ENCODE assay signal across 1 cellular context in the genomic region with DNA sequence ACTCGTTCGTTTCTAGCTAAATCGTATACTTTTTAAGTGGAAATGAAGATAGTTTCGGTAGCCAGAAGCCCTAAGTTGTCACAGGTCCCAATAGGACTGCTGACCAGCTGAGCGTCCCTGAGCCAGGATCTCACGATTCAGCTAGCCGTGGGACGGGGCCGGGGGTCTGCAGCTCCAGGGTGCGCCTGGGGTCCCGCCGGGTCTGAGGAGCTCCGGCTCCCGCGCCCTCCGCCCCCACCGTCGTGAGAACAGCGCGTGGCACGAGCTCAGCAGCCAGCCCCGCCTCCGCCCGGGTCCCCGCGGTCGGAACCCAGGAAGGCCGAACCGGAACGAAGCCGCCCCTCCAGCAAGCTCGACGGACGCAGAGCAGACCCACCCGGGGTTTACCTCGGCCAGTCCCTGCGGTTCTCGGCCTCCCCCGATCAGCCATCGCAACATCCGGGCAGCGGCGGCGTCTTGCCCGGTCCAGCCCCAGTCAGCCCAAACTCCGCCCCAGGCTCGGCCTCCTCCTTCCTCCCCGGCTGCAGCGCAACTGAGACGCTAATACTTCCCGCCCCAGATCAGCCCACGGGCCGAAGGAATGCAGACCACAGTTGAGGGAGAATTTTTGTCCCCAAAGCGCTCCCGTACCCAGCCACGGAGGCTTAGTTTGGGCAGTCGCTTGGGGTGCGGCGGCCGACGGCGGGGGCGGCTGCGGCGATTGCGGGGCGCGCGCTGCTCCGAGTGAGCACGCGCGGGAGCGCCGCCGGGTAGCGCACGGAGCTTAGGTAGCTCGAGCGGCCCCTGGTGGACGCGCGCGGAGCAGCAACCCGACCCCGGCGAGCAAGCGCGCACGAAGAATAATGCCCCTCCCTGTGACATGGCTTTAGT.
TF ChIP-seq lines count a peak whose summit lies in the region.

A gene with protein sequence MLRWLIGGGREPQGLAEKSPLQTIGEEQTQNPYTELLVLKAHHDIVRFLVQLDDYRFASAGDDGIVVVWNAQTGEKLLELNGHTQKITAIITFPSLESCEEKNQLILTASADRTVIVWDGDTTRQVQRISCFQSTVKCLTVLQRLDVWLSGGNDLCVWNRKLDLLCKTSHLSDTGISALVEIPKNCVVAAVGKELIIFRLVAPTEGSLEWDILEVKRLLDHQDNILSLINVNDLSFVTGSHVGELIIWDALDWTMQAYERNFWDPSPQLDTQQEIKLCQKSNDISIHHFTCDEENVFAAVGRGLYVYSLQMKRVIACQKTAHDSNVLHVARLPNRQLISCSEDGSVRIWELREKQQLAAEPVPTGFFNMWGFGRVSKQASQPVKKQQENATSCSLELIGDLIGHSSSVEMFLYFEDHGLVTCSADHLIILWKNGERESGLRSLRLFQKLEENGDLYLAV (minus strand): TSS at position 534 of the 870 bp plus-strand sequence. CDS start 96 bp downstream, at position 438.

TF ChIP-seq in HepG2, 621 proteins besides CTCF, POLR2A, EP300 and RAD21 (continued from another document and continues in another):
- TF ChIP-seq, protein P1, sequence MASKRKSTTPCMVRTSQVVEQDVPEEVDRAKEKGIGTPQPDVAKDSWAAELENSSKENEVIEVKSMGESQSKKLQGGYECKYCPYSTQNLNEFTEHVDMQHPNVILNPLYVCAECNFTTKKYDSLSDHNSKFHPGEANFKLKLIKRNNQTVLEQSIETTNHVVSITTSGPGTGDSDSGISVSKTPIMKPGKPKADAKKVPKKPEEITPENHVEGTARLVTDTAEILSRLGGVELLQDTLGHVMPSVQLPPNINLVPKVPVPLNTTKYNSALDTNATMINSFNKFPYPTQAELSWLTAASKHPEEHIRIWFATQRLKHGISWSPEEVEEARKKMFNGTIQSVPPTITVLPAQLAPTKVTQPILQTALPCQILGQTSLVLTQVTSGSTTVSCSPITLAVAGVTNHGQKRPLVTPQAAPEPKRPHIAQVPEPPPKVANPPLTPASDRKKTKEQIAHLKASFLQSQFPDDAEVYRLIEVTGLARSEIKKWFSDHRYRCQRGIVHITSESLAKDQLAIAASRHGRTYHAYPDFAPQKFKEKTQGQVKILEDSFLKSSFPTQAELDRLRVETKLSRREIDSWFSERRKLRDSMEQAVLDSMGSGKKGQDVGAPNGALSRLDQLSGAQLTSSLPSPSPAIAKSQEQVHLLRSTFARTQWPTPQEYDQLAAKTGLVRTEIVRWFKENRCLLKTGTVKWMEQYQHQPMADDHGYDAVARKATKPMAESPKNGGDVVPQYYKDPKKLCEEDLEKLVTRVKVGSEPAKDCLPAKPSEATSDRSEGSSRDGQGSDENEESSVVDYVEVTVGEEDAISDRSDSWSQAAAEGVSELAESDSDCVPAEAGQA (IDR thresholded peaks at IDR 0.05; ENCODE audit: low read depth) = peak; percentile 22; the same call in 1 of the 2 replicates
- TF ChIP-seq, protein P1 (CRISPR knock-in tag; IDR thresholded peaks at IDR 0.05; ENCODE audit: borderline replicate concordance) = no peak
- TF ChIP-seq ZNF746 (CRISPR knock-in tag; IDR thresholded peaks at IDR 0.05) (no peak; the same call in 1 of the 2 replicates), U2AF2 (IDR thresholded peaks at IDR 0.05; ENCODE audit: low read depth, low read length) (no peak), RBM22 (optimal IDR thresholded peaks at IDR 0.05; ENCODE audit: low read length) (no peak), RBM39 (IDR thresholded peaks at IDR 0.05; ENCODE audit: low read depth, low read length, poor library complexity, severe bottlenecking) (no peak), SKI (IDR thresholded peaks at IDR 0.05; ENCODE audit: partially characterized antibody) (peak; percentile 34), ZNF235 (CRISPR knock-in tag; IDR thresholded peaks at IDR 0.05; ENCODE audit: borderline replicate concordance) (no peak), RBFOX2 (IDR thresholded peaks at IDR 0.05; ENCODE audit: low read depth, low read length) (peak; percentile 86), KAT7 (CRISPR knock-in tag; IDR thresholded peaks at IDR 0.05; ENCODE audit: borderline replicate concordance) (peak; percentile 93), ZSCAN21 (CRISPR knock-in tag; IDR thresholded peaks at IDR 0.05; ENCODE audit: borderline replicate concordance) (peak; percentile 84), ZNF883 (CRISPR knock-in tag; IDR thresholded peaks at IDR 0.05; ENCODE audit: not compliant biosample characterization) (peak; percentile 84), FOXO1 (CRISPR knock-in tag; IDR thresholded peaks at IDR 0.05) (peak; percentile 31; the same call in 1 of the 2 replicates)
- TF ChIP-seq, protein P2, sequence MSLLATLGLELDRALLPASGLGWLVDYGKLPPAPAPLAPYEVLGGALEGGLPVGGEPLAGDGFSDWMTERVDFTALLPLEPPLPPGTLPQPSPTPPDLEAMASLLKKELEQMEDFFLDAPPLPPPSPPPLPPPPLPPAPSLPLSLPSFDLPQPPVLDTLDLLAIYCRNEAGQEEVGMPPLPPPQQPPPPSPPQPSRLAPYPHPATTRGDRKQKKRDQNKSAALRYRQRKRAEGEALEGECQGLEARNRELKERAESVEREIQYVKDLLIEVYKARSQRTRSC (CRISPR knock-in tag; IDR thresholded peaks at IDR 0.05; ENCODE audit: low read depth) = no peak
- TF ChIP-seq, protein P3, sequence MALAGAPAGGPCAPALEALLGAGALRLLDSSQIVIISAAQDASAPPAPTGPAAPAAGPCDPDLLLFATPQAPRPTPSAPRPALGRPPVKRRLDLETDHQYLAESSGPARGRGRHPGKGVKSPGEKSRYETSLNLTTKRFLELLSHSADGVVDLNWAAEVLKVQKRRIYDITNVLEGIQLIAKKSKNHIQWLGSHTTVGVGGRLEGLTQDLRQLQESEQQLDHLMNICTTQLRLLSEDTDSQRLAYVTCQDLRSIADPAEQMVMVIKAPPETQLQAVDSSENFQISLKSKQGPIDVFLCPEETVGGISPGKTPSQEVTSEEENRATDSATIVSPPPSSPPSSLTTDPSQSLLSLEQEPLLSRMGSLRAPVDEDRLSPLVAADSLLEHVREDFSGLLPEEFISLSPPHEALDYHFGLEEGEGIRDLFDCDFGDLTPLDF (CRISPR knock-in tag; IDR thresholded peaks at IDR 0.05) = 0 out of 2 replicates have a peak, but pooled peaks have one; percentile 28
- TF ChIP-seq, protein P4, sequence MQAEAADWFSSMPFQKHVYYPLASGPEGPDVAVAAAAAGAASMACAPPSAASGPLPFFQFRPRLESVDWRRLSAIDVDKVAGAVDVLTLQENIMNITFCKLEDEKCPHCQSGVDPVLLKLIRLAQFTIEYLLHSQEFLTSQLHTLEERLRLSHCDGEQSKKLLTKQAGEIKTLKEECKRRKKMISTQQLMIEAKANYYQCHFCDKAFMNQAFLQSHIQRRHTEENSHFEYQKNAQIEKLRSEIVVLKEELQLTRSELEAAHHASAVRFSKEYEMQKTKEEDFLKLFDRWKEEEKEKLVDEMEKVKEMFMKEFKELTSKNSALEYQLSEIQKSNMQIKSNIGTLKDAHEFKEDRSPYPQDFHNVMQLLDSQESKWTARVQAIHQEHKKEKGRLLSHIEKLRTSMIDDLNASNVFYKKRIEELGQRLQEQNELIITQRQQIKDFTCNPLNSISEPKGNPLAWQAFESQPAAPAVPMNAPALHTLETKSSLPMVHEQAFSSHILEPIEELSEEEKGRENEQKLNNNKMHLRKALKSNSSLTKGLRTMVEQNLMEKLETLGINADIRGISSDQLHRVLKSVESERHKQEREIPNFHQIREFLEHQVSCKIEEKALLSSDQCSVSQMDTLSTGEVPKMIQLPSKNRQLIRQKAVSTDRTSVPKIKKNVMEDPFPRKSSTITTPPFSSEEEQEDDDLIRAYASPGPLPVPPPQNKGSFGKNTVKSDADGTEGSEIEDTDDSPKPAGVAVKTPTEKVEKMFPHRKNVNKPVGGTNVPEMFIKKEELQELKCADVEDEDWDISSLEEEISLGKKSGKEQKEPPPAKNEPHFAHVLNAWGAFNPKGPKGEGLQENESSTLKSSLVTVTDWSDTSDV (CRISPR knock-in tag; IDR thresholded peaks at IDR 0.05) = no peak; the same call in 1 of the 2 replicates
- TF ChIP-seq, protein P5, sequence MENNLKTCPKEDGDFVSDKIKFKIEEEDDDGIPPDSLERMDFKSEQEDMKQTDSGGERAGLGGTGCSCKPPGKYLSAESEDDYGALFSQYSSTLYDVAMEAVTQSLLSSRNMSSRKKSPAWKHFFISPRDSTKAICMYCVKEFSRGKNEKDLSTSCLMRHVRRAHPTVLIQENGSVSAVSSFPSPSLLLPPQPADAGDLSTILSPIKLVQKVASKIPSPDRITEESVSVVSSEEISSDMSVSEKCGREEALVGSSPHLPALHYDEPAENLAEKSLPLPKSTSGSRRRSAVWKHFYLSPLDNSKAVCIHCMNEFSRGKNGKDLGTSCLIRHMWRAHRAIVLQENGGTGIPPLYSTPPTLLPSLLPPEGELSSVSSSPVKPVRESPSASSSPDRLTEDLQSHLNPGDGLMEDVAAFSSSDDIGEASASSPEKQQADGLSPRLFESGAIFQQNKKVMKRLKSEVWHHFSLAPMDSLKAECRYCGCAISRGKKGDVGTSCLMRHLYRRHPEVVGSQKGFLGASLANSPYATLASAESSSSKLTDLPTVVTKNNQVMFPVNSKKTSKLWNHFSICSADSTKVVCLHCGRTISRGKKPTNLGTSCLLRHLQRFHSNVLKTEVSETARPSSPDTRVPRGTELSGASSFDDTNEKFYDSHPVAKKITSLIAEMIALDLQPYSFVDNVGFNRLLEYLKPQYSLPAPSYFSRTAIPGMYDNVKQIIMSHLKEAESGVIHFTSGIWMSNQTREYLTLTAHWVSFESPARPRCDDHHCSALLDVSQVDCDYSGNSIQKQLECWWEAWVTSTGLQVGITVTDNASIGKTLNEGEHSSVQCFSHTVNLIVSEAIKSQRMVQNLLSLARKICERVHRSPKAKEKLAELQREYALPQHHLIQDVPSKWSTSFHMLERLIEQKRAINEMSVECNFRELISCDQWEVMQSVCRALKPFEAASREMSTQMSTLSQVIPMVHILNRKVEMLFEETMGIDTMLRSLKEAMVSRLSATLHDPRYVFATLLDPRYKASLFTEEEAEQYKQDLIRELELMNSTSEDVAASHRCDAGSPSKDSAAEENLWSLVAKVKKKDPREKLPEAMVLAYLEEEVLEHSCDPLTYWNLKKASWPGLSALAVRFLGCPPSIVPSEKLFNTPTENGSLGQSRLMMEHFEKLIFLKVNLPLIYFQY (CRISPR knock-in tag; IDR thresholded peaks at IDR 0.05; ENCODE audit: borderline replicate concordance) = peak; percentile 86
- TF ChIP-seq, protein P6, sequence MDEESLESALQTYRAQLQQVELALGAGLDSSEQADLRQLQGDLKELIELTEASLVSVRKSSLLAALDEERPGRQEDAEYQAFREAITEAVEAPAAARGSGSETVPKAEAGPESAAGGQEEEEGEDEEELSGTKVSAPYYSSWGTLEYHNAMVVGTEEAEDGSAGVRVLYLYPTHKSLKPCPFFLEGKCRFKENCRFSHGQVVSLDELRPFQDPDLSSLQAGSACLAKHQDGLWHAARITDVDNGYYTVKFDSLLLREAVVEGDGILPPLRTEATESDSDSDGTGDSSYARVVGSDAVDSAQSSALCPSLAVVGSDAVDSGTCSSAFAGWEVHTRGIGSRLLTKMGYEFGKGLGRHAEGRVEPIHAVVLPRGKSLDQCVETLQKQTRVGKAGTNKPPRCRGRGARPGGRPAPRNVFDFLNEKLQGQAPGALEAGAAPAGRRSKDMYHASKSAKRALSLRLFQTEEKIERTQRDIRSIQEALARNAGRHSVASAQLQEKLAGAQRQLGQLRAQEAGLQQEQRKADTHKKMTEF (CRISPR knock-in tag; IDR thresholded peaks at IDR 0.05) = peak; percentile 79; the same call in 1 of the 2 replicates
- TF ChIP-seq, protein P7, sequence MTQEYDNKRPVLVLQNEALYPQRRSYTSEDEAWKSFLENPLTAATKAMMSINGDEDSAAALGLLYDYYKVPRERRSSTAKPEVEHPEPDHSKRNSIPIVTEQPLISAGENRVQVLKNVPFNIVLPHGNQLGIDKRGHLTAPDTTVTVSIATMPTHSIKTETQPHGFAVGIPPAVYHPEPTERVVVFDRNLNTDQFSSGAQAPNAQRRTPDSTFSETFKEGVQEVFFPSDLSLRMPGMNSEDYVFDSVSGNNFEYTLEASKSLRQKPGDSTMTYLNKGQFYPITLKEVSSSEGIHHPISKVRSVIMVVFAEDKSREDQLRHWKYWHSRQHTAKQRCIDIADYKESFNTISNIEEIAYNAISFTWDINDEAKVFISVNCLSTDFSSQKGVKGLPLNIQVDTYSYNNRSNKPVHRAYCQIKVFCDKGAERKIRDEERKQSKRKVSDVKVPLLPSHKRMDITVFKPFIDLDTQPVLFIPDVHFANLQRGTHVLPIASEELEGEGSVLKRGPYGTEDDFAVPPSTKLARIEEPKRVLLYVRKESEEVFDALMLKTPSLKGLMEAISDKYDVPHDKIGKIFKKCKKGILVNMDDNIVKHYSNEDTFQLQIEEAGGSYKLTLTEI (CRISPR knock-in tag; conservative IDR thresholded peaks at IDR 0.05) = no peak
- TF ChIP-seq, protein P8, sequence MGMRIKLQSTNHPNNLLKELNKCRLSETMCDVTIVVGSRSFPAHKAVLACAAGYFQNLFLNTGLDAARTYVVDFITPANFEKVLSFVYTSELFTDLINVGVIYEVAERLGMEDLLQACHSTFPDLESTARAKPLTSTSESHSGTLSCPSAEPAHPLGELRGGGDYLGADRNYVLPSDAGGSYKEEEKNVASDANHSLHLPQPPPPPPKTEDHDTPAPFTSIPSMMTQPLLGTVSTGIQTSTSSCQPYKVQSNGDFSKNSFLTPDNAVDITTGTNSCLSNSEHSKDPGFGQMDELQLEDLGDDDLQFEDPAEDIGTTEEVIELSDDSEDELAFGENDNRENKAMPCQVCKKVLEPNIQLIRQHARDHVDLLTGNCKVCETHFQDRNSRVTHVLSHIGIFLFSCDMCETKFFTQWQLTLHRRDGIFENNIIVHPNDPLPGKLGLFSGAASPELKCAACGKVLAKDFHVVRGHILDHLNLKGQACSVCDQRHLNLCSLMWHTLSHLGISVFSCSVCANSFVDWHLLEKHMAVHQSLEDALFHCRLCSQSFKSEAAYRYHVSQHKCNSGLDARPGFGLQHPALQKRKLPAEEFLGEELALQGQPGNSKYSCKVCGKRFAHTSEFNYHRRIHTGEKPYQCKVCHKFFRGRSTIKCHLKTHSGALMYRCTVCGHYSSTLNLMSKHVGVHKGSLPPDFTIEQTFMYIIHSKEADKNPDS (CRISPR knock-in tag; IDR thresholded peaks at IDR 0.05) = no peak
- TF ChIP-seq, protein P9, sequence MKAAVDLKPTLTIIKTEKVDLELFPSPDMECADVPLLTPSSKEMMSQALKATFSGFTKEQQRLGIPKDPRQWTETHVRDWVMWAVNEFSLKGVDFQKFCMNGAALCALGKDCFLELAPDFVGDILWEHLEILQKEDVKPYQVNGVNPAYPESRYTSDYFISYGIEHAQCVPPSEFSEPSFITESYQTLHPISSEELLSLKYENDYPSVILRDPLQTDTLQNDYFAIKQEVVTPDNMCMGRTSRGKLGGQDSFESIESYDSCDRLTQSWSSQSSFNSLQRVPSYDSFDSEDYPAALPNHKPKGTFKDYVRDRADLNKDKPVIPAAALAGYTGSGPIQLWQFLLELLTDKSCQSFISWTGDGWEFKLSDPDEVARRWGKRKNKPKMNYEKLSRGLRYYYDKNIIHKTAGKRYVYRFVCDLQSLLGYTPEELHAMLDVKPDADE (CRISPR knock-in tag; IDR thresholded peaks at IDR 0.05) = no peak
